ENCODE assay signal across 1 cellular context in genomic region chr9:128067898-128068655, GRCh38.
A peak's percentile ranks its signal among the peaks of the same experiment; 100 is the strongest.
TF ChIP-seq lines count a peak whose summit lies in the region.

Gene SLC25A25 (plus strand): TSS chr9:128068232. CDS start chr9:128068320, 88 bp downstream.

TF ChIP-seq in HepG2, 621 proteins besides CTCF, POLR2A, EP300 and RAD21 (continued from another document and continues in another):
- TF ChIP-seq ZBTB4 (CRISPR knock-in tag; IDR thresholded peaks at IDR 0.05; ENCODE audit: borderline replicate concordance): no peak
- TF ChIP-seq ZFP91 (CRISPR knock-in tag; IDR thresholded peaks at IDR 0.05; ENCODE audit: borderline replicate concordance): no peak
- TF ChIP-seq ELF1 (CRISPR knock-in tag; IDR thresholded peaks at IDR 0.05): no peak
- TF ChIP-seq NR1H2 (CRISPR knock-in tag; IDR thresholded peaks at IDR 0.05; ENCODE audit: borderline replicate concordance, low read depth): no peak
- 0 out of 2 replicates have a peak, but pooled peaks have one; percentile 29 for TF ChIP-seq ZIK1 (CRISPR knock-in tag; IDR thresholded peaks at IDR 0.05; ENCODE audit: borderline replicate concordance, low read depth)
- no peak for TF ChIP-seq ZNF7 (CRISPR knock-in tag; IDR thresholded peaks at IDR 0.05)
- peak; percentile 50; the same call in 1 of the 2 replicates for TF ChIP-seq MAZ (IDR thresholded peaks at IDR 0.05; ENCODE audit: borderline replicate concordance, low read depth, low read length)
- TF ChIP-seq MAZ (CRISPR knock-in tag; IDR thresholded peaks at IDR 0.05; ENCODE audit: low read depth): no peak
- TF ChIP-seq NFKBIZ (CRISPR knock-in tag; IDR thresholded peaks at IDR 0.05): no peak
- TF ChIP-seq ZFX (CRISPR knock-in tag; IDR thresholded peaks at IDR 0.05; ENCODE audit: low read depth): peak; percentile 42
- TF ChIP-seq ZNF503 (CRISPR knock-in tag; IDR thresholded peaks at IDR 0.05): no peak
- no peak for TF ChIP-seq ZNF766 (CRISPR knock-in tag; IDR thresholded peaks at IDR 0.05; ENCODE audit: borderline replicate concordance)
- no peak for TF ChIP-seq ZNF670 (CRISPR knock-in tag; IDR thresholded peaks at IDR 0.05; ENCODE audit: borderline replicate concordance)
- no peak for TF ChIP-seq HOXA7 (CRISPR knock-in tag; IDR thresholded peaks at IDR 0.05)
- 0 out of 2 replicates have a peak, but pooled peaks have one; percentile 23 for TF ChIP-seq ISL2 (CRISPR knock-in tag; IDR thresholded peaks at IDR 0.05)
- no peak for TF ChIP-seq THAP9 (CRISPR knock-in tag; IDR thresholded peaks at IDR 0.05; ENCODE audit: borderline replicate concordance)
- TF ChIP-seq ETV6 (CRISPR knock-in tag; conservative IDR thresholded peaks at IDR 0.05): no peak
- TF ChIP-seq ZNF329 (CRISPR knock-in tag; IDR thresholded peaks at IDR 0.05; ENCODE audit: low read depth): peak; percentile 84
- TF ChIP-seq ZSCAN22 (CRISPR knock-in tag; IDR thresholded peaks at IDR 0.05): no peak
- peak; percentile 11; the same call in 1 of the 2 replicates for TF ChIP-seq RAD51 (IDR thresholded peaks at IDR 0.05; ENCODE audit: borderline replicate concordance)
- no peak for TF ChIP-seq HDAC6 (IDR thresholded peaks at IDR 0.05; ENCODE audit: low read depth, low read length)
- no peak for TF ChIP-seq SMARCC2 (IDR thresholded peaks at IDR 0.05)
- no peak for TF ChIP-seq ZNF296 (CRISPR knock-in tag; conservative IDR thresholded peaks at IDR 0.05)
- TF ChIP-seq KAT7 (CRISPR knock-in tag; IDR thresholded peaks at IDR 0.05; ENCODE audit: borderline replicate concordance): peak; percentile 59; the same call in 1 of the 2 replicates
- TF ChIP-seq GFI1 (CRISPR knock-in tag; IDR thresholded peaks at IDR 0.05; ENCODE audit: borderline replicate concordance): 0 out of 2 replicates have a peak, but pooled peaks have one; percentile 21
- TF ChIP-seq ZFY (CRISPR knock-in tag; IDR thresholded peaks at IDR 0.05): peak; percentile 67
- TF ChIP-seq MIER2 (CRISPR knock-in tag; IDR thresholded peaks at IDR 0.05): no peak
- TF ChIP-seq CREB1 (IDR thresholded peaks at IDR 0.05): peak; percentile 58; the same call in 1 of the 2 replicates
- no peak for TF ChIP-seq CREB1 (CRISPR knock-in tag; IDR thresholded peaks at IDR 0.05)
- TF ChIP-seq AGO1 (IDR thresholded peaks at IDR 0.05; ENCODE audit: low read depth, low read length, poor library complexity, severe bottlenecking): no peak
- no peak for TF ChIP-seq IKZF5 (CRISPR knock-in tag; IDR thresholded peaks at IDR 0.05)
- TF ChIP-seq ZBTB40 (IDR thresholded peaks at IDR 0.05): no peak
- no peak for TF ChIP-seq ZBTB40 (CRISPR knock-in tag; IDR thresholded peaks at IDR 0.05)
